Comparison of ENCODE assay signal across 20 cellular contexts in the genomic region with DNA sequence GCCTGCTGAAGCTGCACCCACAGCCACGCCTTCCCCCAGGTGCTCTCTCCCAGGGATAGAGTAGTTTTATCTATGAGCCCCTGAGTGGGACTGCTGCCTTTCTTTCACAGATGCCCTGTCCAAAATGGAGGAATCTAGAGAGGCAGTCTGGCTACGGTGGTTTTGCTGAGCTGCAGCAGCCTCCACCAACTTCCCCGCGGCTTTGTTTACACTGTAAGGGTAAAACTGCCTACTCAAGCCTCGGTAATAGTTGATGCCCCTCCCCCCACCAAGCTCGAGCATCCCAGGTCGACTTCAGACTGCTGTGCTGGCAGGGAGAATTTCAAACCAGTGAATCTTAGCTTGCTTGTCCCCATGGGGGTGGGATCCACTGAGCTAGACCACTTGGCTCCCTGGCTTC.
DNase-seq lines count a peak whose midpoint lies in the region; ATAC-seq and TF ChIP-seq lines count a peak whose summit lies in the region.
"Had no signal": no experiment of that assay in that cellular context is flagged by ENCODE, and none has a peak within 500 bp of the region (broad histone marks: within the 10 kb centered on the region; RNA-seq: fewer than 3 reads in every experiment).

No MANE protein-coding gene starts in this region.

- TF ChIP-seq CTCF in MM.1S (IDR thresholded peaks at IDR 0.05; ENCODE audit: low read length) (no peak), endodermal cell (conservative IDR thresholded peaks at IDR 0.05) (no peak), suprapubic skin (IDR thresholded peaks at IDR 0.05) (no peak)

- no peaks in the 10 kb centered on the region for H3K79me2 ChIP-seq in MM.1S (ENCODE audit: low read length)

- no peaks in the 10 kb centered on the region for H3K27me3 Mint-ChIP-seq in endodermal cell (ENCODE audit: insufficient read depth)

- H3K9me3 Mint-ChIP-seq in endodermal cell, result peaks cover 12% of the 10 kb centered on the region

- TF ChIP-seq EP300 in suprapubic skin (IDR thresholded peaks at IDR 0.05), result no peak

- H3K4me3 ChIP-seq in MM.1S (ENCODE audit: low read length) (no peak overlapping the region), endodermal cell (ENCODE audit: low read length) (no peak overlapping the region), suprapubic skin (no peak overlapping the region)
- H3K4me3 ChIP-seq: BLaER1, HAP-1, SK-N-MC had no signal

- H2AFZ ChIP-seq in MM.1S (ENCODE audit: low read length), result no peak overlapping the region

- H3K9ac ChIP-seq in MM.1S (ENCODE audit: low read length) (no peak overlapping the region), endodermal cell (ENCODE audit: extremely low read depth, low read length, poor library complexity, severe bottlenecking) (no peak overlapping the region)
- H3K9ac ChIP-seq: BLaER1 had no signal

- WGBS in endodermal cell (ENCODE audit: insufficient coverage in 1 of 2, insufficient read length in 1 of 2), 2 experiments, result 61 to 68% methylated on average over 7 of the region's 7 CpGs
- WGBS in suprapubic skin, result 77% methylated on average over 5 of the region's 7 CpGs

- H3K4me3 Mint-ChIP-seq in endodermal cell, result no peak overlapping the region
- H3K4me3 Mint-ChIP-seq: CD8-positive, alpha-beta memory T cell had no signal

- no peak for TF ChIP-seq POLR2A in suprapubic skin (IDR thresholded peaks at IDR 0.05)

- no peaks in the 10 kb centered on the region for H3K4me1 ChIP-seq in MM.1S (ENCODE audit: low read length)
- no peaks in the 10 kb centered on the region for H3K4me1 ChIP-seq in endodermal cell (ENCODE audit: control insufficient read depth, insufficient read depth, low read length)
- H3K4me1 ChIP-seq in suprapubic skin, result no peaks in the 10 kb centered on the region
- H3K4me1 ChIP-seq: BLaER1, HAP-1 had no signal

- peaks cover 13% of the 10 kb centered on the region for H3K36me3 Mint-ChIP-seq in endodermal cell (ENCODE audit: low read depth)

- H3K36me3 ChIP-seq in MM.1S (replicated peaks; ENCODE audit: insufficient read depth, low read length) (no peaks in the 10 kb centered on the region), endodermal cell (ENCODE audit: control insufficient read depth, insufficient read depth, low read length) (no peaks in the 10 kb centered on the region), suprapubic skin (no peaks in the 10 kb centered on the region)
- H3K36me3 ChIP-seq: BLaER1, HAP-1 had no signal

- no peaks in the 10 kb centered on the region for H3K9me2 ChIP-seq in MM.1S (replicated peaks; ENCODE audit: insufficient read depth, low read length)

- ATAC-seq in GM19455 (IDR thresholded peaks at IDR 0.05; ENCODE audit: unreplicated experiment) (no peak), GM21367 (IDR thresholded peaks at IDR 0.05; ENCODE audit: unreplicated experiment) (no peak)
- ATAC-seq: Panc1, Right ventricle myocardium inferior had no signal

- H3K4me1 Mint-ChIP-seq in endodermal cell, result peaks cover 7% of the 10 kb centered on the region
- H3K4me1 Mint-ChIP-seq: CD8-positive, alpha-beta memory T cell had no signal

- H3K27ac Mint-ChIP-seq in endodermal cell, result peak overlapping the region; percentile 21
- H3K27ac Mint-ChIP-seq: CD8-positive, alpha-beta memory T cell had no signal

- H3K27me3 ChIP-seq in MM.1S (replicated peaks; ENCODE audit: insufficient read depth, low read length) (no peaks in the 10 kb centered on the region), endodermal cell (ENCODE audit: control insufficient read depth, insufficient read depth, low read length, poor library complexity, severe bottlenecking) (no peaks in the 10 kb centered on the region), suprapubic skin (no peaks in the 10 kb centered on the region)
- H3K27me3 ChIP-seq: BLaER1 had no signal

- no peak overlapping the region for H3K27ac ChIP-seq in MM.1S (ENCODE audit: low read length)
- H3K27ac ChIP-seq in endodermal cell (ENCODE audit: low read depth, low read length), result no peak overlapping the region
- H3K27ac ChIP-seq in suprapubic skin, result no peak overlapping the region
- H3K27ac ChIP-seq: BLaER1, HL-60, SK-N-MC had no signal

- no peaks in the 10 kb centered on the region for H3F3A ChIP-seq in MM.1S (ENCODE audit: insufficient read depth, low read length)

- H3K9me3 ChIP-seq in MM.1S (replicated peaks; ENCODE audit: insufficient read depth, low read length) (no peaks in the 10 kb centered on the region), endodermal cell (ENCODE audit: control insufficient read depth, low read length) (no peaks in the 10 kb centered on the region), suprapubic skin (no peaks in the 10 kb centered on the region)
- H3K9me3 ChIP-seq: BLaER1, HAP-1 had no signal

- no peaks in the 10 kb centered on the region for H4K20me1 ChIP-seq in MM.1S (ENCODE audit: insufficient read depth, low read length)
- H4K20me1 ChIP-seq: BLaER1 had no signal

- DNase-seq in NCI-H748 (lab: John Stamatoyannopoulos, UW; ENCODE audit: unreplicated experiment) (peak; percentile 61), NCI-H748 treated with DMSO at 0.1 percent for 48 hours (lab: John Stamatoyannopoulos, UW) (no peak), MM.1S (peak; percentile 10), endodermal cell (peak; percentile 56), suprapubic skin (ENCODE audit: low spot score in 2 of 2) (no peak), globus pallidus (ENCODE audit: low spot score) (no peak)
- DNase-seq: CD8-positive, alpha-beta memory T cell; DMS 273 treated with DMSO at 0.1 percent for 48 hours; KBM-7; NCI-H1048; NCI-H1694 treated with DMSO at 0.1 percent for 48 hours; NCI-H446 treated with DMSO at 0.1 percent for 48 hours had no signal

- no peak overlapping the region for H3K4me2 ChIP-seq in MM.1S (ENCODE audit: low read depth, low read length)
- H3K4me2 ChIP-seq: BLaER1 had no signal

Comparison
In these comparisons a context has a peak if more than half of its experiments do, and no peak if none do; other contexts are left out.
1. DNase-seq: peak in NCI-H748 (single experiment), MM.1S (single experiment) and endodermal cell (single experiment); none in NCI-H748 treated with DMSO at 0.1 percent for 48 hours (single experiment), suprapubic skin (0 of 2) and globus pallidus (single experiment).